Comparison of ENCODE assay signal across 8 cellular contexts in genomic region chr11:23540101-23540561, GRCh38.
DNase-seq lines count a peak whose midpoint lies in the region; ATAC-seq and TF ChIP-seq lines count a peak whose summit lies in the region.

No MANE protein-coding gene starts in this region.

- peak; percentile 70 for DNase-seq in ELF-1 (ENCODE audit: low read depth, low spot score)
- peak; percentile 75 for DNase-seq in NCI-H2227 (lab: John Stamatoyannopoulos, UW; ENCODE audit: unreplicated experiment)
- no peak for DNase-seq in stimulated activated CD4-positive, alpha-beta T cell treated with anti-CD3 and anti-CD28 coated beads, Interleukin-1b, Interleukin-23, amount 100 ng/mL, for 48 hours

- peaks cover 5% of the 10 kb centered on the region for H3K27me3 Mint-ChIP-seq in brain
- no peaks in the 10 kb centered on the region for H3K27me3 Mint-ChIP-seq in activated T-helper 17 cell treated with anti-CD3 and anti-CD28 coated beads, Interleukin-2, amount 50 U/mL, for 72 hours

- no peaks in the 10 kb centered on the region for H3K36me3 Mint-ChIP-seq in brain
- no peaks in the 10 kb centered on the region for H3K36me3 Mint-ChIP-seq in activated T-helper 17 cell treated with anti-CD3 and anti-CD28 coated beads, Interleukin-2, amount 50 U/mL, for 72 hours (ENCODE audit: low read depth)

- 3% methylated on average over 8 of the region's 8 CpGs for WGBS in liver

- H3K9ac ChIP-seq in liver (ENCODE audit: low read depth in 1 of 2, low read length in 2 of 2): no peak overlapping the region

- H3K27me3 ChIP-seq in liver (ENCODE audit: control insufficient read depth in 4 of 4, insufficient read depth in 4 of 4, low read length in 3 of 4): peaks cover 0 to 3% (median 0%) of the 10 kb centered on the region in 4 donors

- H3K4me3 ChIP-seq in liver (ENCODE audit: low read depth in 1 of 3, low read length in 3 of 3): no peak overlapping the region

- ATAC-seq in GM19438 (IDR thresholded peaks at IDR 0.05; ENCODE audit: low read depth, unreplicated experiment) (peak; percentile 78), HG03196 (IDR thresholded peaks at IDR 0.05; ENCODE audit: unreplicated experiment) (peak; percentile 92)
- no peak for ATAC-seq in activated T-helper 17 cell treated with anti-CD3 and anti-CD28 coated beads, Interleukin-2, amount 50 U/mL, for 72 hours (replicated peaks)

- H3K4me3 Mint-ChIP-seq in brain: peak overlapping the region in 1 of 5 experiments; percentile 33
- no peak overlapping the region for H3K4me3 Mint-ChIP-seq in activated T-helper 17 cell treated with anti-CD3 and anti-CD28 coated beads, Interleukin-2, amount 50 U/mL, for 72 hours

- H3K36me3 ChIP-seq in liver (ENCODE audit: control insufficient read depth in 4 of 4, insufficient read depth in 3 of 4, low read depth in 1 of 4, low read length in 3 of 4): no peaks in the 10 kb centered on the region

- TF ChIP-seq RAD21 in liver (IDR thresholded peaks at IDR 0.05): peak; percentile 68 to 77

- peaks cover 18% of the 10 kb centered on the region for H3K4me1 Mint-ChIP-seq in brain
- no peaks in the 10 kb centered on the region for H3K4me1 Mint-ChIP-seq in activated T-helper 17 cell treated with anti-CD3 and anti-CD28 coated beads, Interleukin-2, amount 50 U/mL, for 72 hours

- peak overlapping the region in 3 of 5 experiments; percentile 8 to 26 (median 25) for H3K27ac Mint-ChIP-seq in brain
- H3K27ac Mint-ChIP-seq in activated T-helper 17 cell treated with anti-CD3 and anti-CD28 coated beads, Interleukin-2, amount 50 U/mL, for 72 hours: no peak overlapping the region

- H3K9me3 ChIP-seq in liver (ENCODE audit: control insufficient read depth in 4 of 4, low read length in 3 of 4): peaks cover 0 to 7% (median 2%) of the 10 kb centered on the region in 4 donors

- TF ChIP-seq CTCF in brain (conservative IDR thresholded peaks at IDR 0.05): peak; percentile 75 to 81
- peak; percentile 66 for TF ChIP-seq CTCF in liver (IDR thresholded peaks at IDR 0.05; ENCODE audit: low read depth, low read length, missing input control)

- peaks cover 0 to 3% (median 1%) of the 10 kb centered on the region in 4 donors for H3K4me1 ChIP-seq in liver (ENCODE audit: control insufficient read depth in 4 of 4, insufficient read depth in 4 of 4, low read length in 3 of 4)

- no peak overlapping the region for H3K27ac ChIP-seq in liver (ENCODE audit: low read depth in 1 of 2, low read length in 2 of 2)

- peaks cover 4 to 25% (median 13%) of the 10 kb centered on the region in 5 experiments for H3K9me3 Mint-ChIP-seq in brain
- no peaks in the 10 kb centered on the region for H3K9me3 Mint-ChIP-seq in activated T-helper 17 cell treated with anti-CD3 and anti-CD28 coated beads, Interleukin-2, amount 50 U/mL, for 72 hours

TF ChIP-seq in liver, 16 proteins besides CTCF, POLR2A, EP300 and RAD21:
- no peak for TF ChIP-seq SP1 (IDR thresholded peaks at IDR 0.05)
- no peak for TF ChIP-seq NR2F2 (IDR thresholded peaks at IDR 0.05)
- no peak for TF ChIP-seq MAX (IDR thresholded peaks at IDR 0.05)
- TF ChIP-seq HNF4G (IDR thresholded peaks at IDR 0.05): no peak
- TF ChIP-seq FOXA2 (IDR thresholded peaks at IDR 0.05): no peak
- no peak for TF ChIP-seq EGR1 (IDR thresholded peaks at IDR 0.05; ENCODE audit: low read depth in 2 of 2)
- no peak for TF ChIP-seq FOXA1 (IDR thresholded peaks at IDR 0.05)
- TF ChIP-seq HNF4A (conservative IDR thresholded peaks at IDR 0.05): no peak
- no peak for TF ChIP-seq ATF3 (IDR thresholded peaks at IDR 0.05)
- TF ChIP-seq YY1 (IDR thresholded peaks at IDR 0.05): no peak
- no peak for TF ChIP-seq JUND (IDR thresholded peaks at IDR 0.05)
- TF ChIP-seq GABPA (IDR thresholded peaks at IDR 0.05 in 1 of 2, conservative IDR thresholded peaks at IDR 0.05 in 1 of 2): no peak
- TF ChIP-seq TAF1 (conservative IDR thresholded peaks at IDR 0.05): no peak
- no peak for TF ChIP-seq ZBTB33 (IDR thresholded peaks at IDR 0.05)
- no peak for TF ChIP-seq REST (IDR thresholded peaks at IDR 0.05)
- TF ChIP-seq RXRA (IDR thresholded peaks at IDR 0.05): no peak
